In genomic region chr20:32288225-32288849, GRCh38 we compare ENCODE assay signal across 1 cellular context.
A peak's percentile ranks its signal among the peaks of the same experiment; 100 is the strongest.
TF ChIP-seq lines count a peak whose summit lies in the region.

No MANE protein-coding gene starts in this region.

TF ChIP-seq in HepG2, 621 proteins besides CTCF, POLR2A, EP300 and RAD21 (continued from another document and continues in another):
- no peak for TF ChIP-seq MNT (IDR thresholded peaks at IDR 0.05)
- no peak for TF ChIP-seq ELF4 (CRISPR knock-in tag; IDR thresholded peaks at IDR 0.05; ENCODE audit: borderline replicate concordance)
- TF ChIP-seq SIN3B (IDR thresholded peaks at IDR 0.05; ENCODE audit: low read length): no peak
- TF ChIP-seq ZNF552 (CRISPR knock-in tag; IDR thresholded peaks at IDR 0.05; ENCODE audit: borderline replicate concordance): no peak
- TF ChIP-seq TBP (CRISPR knock-in tag; IDR thresholded peaks at IDR 0.05): 0 out of 2 replicates have a peak, but pooled peaks have one; percentile 74
- TF ChIP-seq ZNF775 (CRISPR knock-in tag; IDR thresholded peaks at IDR 0.05; ENCODE audit: borderline replicate concordance): no peak
- TF ChIP-seq GATA4 (IDR thresholded peaks at IDR 0.05; ENCODE audit: borderline replicate concordance, low read depth): no peak
- TF ChIP-seq TRIM22 (IDR thresholded peaks at IDR 0.05): no peak
- TF ChIP-seq NCOA1 (CRISPR knock-in tag; IDR thresholded peaks at IDR 0.05): no peak
- TF ChIP-seq NCOR1 (IDR thresholded peaks at IDR 0.05; ENCODE audit: borderline replicate concordance, low read length): peak; percentile 58; the same call in 1 of the 2 replicates
- no peak for TF ChIP-seq ZNF839 (CRISPR knock-in tag; IDR thresholded peaks at IDR 0.05; ENCODE audit: borderline replicate concordance)
- no peak for TF ChIP-seq ZNF382 (CRISPR knock-in tag; IDR thresholded peaks at IDR 0.05; ENCODE audit: borderline replicate concordance)
- TF ChIP-seq PHF21A (CRISPR knock-in tag; IDR thresholded peaks at IDR 0.05): no peak; the same call in 1 of the 2 replicates
- TF ChIP-seq MED8 (CRISPR knock-in tag; IDR thresholded peaks at IDR 0.05; ENCODE audit: insufficient replicate concordance): peak; percentile 43
- TF ChIP-seq SMAD9 (CRISPR knock-in tag; IDR thresholded peaks at IDR 0.05): no peak
- TF ChIP-seq ZNF230 (CRISPR knock-in tag; IDR thresholded peaks at IDR 0.05): no peak
- TF ChIP-seq PCBP2 (optimal IDR thresholded peaks at IDR 0.05; ENCODE audit: low read depth, low read length, poor library complexity, severe bottlenecking): no peak
- no peak for TF ChIP-seq NR1H2 (CRISPR knock-in tag; IDR thresholded peaks at IDR 0.05; ENCODE audit: borderline replicate concordance, low read depth)
- TF ChIP-seq ZKSCAN8 (CRISPR knock-in tag; IDR thresholded peaks at IDR 0.05; ENCODE audit: borderline replicate concordance): peak; percentile 72; the same call in 1 of the 2 replicates
- TF ChIP-seq ZBTB14 (CRISPR knock-in tag; IDR thresholded peaks at IDR 0.05): no peak
- TF ChIP-seq, protein P1, sequence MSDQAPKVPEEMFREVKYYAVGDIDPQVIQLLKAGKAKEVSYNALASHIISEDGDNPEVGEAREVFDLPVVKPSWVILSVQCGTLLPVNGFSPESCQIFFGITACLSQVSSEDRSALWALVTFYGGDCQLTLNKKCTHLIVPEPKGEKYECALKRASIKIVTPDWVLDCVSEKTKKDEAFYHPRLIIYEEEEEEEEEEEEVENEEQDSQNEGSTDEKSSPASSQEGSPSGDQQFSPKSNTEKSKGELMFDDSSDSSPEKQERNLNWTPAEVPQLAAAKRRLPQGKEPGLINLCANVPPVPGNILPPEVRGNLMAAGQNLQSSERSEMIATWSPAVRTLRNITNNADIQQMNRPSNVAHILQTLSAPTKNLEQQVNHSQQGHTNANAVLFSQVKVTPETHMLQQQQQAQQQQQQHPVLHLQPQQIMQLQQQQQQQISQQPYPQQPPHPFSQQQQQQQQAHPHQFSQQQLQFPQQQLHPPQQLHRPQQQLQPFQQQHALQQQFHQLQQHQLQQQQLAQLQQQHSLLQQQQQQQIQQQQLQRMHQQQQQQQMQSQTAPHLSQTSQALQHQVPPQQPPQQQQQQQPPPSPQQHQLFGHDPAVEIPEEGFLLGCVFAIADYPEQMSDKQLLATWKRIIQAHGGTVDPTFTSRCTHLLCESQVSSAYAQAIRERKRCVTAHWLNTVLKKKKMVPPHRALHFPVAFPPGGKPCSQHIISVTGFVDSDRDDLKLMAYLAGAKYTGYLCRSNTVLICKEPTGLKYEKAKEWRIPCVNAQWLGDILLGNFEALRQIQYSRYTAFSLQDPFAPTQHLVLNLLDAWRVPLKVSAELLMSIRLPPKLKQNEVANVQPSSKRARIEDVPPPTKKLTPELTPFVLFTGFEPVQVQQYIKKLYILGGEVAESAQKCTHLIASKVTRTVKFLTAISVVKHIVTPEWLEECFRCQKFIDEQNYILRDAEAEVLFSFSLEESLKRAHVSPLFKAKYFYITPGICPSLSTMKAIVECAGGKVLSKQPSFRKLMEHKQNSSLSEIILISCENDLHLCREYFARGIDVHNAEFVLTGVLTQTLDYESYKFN (CRISPR knock-in tag; conservative IDR thresholded peaks at IDR 0.05): peak; percentile 79
- no peak for TF ChIP-seq NFYC (CRISPR knock-in tag; IDR thresholded peaks at IDR 0.05)
- no peak for TF ChIP-seq TAF15 (IDR thresholded peaks at IDR 0.05; ENCODE audit: low read depth, low read length, poor library complexity, severe bottlenecking)
- no peak for TF ChIP-seq ZNF451 (CRISPR knock-in tag; IDR thresholded peaks at IDR 0.05)
- peak; percentile 51; the same call in 1 of the 2 replicates for TF ChIP-seq PITX1 (CRISPR knock-in tag; IDR thresholded peaks at IDR 0.05)
- TF ChIP-seq, protein P2, sequence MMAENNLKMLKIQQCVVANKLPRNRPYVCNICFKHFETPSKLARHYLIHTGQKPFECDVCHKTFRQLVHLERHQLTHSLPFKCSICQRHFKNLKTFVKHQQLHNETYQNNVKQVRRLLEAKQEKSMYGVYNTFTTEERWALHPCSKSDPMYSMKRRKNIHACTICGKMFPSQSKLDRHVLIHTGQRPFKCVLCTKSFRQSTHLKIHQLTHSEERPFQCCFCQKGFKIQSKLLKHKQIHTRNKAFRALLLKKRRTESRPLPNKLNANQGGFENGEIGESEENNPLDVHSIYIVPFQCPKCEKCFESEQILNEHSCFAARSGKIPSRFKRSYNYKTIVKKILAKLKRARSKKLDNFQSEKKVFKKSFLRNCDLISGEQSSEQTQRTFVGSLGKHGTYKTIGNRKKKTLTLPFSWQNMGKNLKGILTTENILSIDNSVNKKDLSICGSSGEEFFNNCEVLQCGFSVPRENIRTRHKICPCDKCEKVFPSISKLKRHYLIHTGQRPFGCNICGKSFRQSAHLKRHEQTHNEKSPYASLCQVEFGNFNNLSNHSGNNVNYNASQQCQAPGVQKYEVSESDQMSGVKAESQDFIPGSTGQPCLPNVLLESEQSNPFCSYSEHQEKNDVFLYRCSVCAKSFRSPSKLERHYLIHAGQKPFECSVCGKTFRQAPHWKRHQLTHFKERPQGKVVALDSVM (CRISPR knock-in tag; IDR thresholded peaks at IDR 0.05): no peak
- TF ChIP-seq NKX3-1 (CRISPR knock-in tag; IDR thresholded peaks at IDR 0.05): peak; percentile 73; the same call in 1 of the 2 replicates
- TF ChIP-seq KDM5A (IDR thresholded peaks at IDR 0.05; ENCODE audit: borderline replicate concordance, low read length): no peak
- TF ChIP-seq ZBTB38 (CRISPR knock-in tag; IDR thresholded peaks at IDR 0.05): peak; percentile 55; the same call in 1 of the 2 replicates
- no peak for TF ChIP-seq RBM39 (IDR thresholded peaks at IDR 0.05; ENCODE audit: low read depth, low read length, poor library complexity, severe bottlenecking)
- TF ChIP-seq KLF12 (CRISPR knock-in tag; IDR thresholded peaks at IDR 0.05; ENCODE audit: borderline replicate concordance): 0 out of 2 replicates have a peak, but pooled peaks have one; percentile 63
- no peak for TF ChIP-seq MZF1 (CRISPR knock-in tag; IDR thresholded peaks at IDR 0.05; ENCODE audit: borderline replicate concordance)
- peak; percentile 53; the same call in 1 of the 2 replicates for TF ChIP-seq ZNF367 (CRISPR knock-in tag; IDR thresholded peaks at IDR 0.05; ENCODE audit: borderline replicate concordance)
- no peak for TF ChIP-seq CENPT (CRISPR knock-in tag; IDR thresholded peaks at IDR 0.05; ENCODE audit: low read depth)
- TF ChIP-seq SMC3 (IDR thresholded peaks at IDR 0.05; ENCODE audit: low read length): no peak
- TF ChIP-seq ZNF121 (CRISPR knock-in tag; IDR thresholded peaks at IDR 0.05): peak; percentile 100
- no peak for TF ChIP-seq ATF7-NPFF (CRISPR knock-in tag; IDR thresholded peaks at IDR 0.05; ENCODE audit: low read depth)
- TF ChIP-seq KLF16 (CRISPR knock-in tag; IDR thresholded peaks at IDR 0.05): peak in 1 of 2 experiments; percentile 61; a peak in 1 of 4 replicates
- TF ChIP-seq, protein P3, sequence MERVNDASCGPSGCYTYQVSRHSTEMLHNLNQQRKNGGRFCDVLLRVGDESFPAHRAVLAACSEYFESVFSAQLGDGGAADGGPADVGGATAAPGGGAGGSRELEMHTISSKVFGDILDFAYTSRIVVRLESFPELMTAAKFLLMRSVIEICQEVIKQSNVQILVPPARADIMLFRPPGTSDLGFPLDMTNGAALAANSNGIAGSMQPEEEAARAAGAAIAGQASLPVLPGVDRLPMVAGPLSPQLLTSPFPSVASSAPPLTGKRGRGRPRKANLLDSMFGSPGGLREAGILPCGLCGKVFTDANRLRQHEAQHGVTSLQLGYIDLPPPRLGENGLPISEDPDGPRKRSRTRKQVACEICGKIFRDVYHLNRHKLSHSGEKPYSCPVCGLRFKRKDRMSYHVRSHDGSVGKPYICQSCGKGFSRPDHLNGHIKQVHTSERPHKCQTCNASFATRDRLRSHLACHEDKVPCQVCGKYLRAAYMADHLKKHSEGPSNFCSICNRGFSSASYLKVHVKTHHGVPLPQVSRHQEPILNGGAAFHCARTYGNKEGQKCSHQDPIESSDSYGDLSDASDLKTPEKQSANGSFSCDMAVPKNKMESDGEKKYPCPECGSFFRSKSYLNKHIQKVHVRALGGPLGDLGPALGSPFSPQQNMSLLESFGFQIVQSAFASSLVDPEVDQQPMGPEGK (CRISPR knock-in tag; IDR thresholded peaks at IDR 0.05): peak; percentile 31; the same call in 1 of the 2 replicates
- TF ChIP-seq ZNF496 (CRISPR knock-in tag; IDR thresholded peaks at IDR 0.05; ENCODE audit: insufficient replicate concordance): no peak
- no peak for TF ChIP-seq ZNF572 (CRISPR knock-in tag; IDR thresholded peaks at IDR 0.05)
- peak; percentile 22; the same call in 1 of the 2 replicates for TF ChIP-seq MTF1 (CRISPR knock-in tag; IDR thresholded peaks at IDR 0.05)
- no peak for TF ChIP-seq SRSF9 (IDR thresholded peaks at IDR 0.05; ENCODE audit: borderline replicate concordance, insufficient read depth, low read depth, low read length, poor library complexity, severe bottlenecking)
- TF ChIP-seq HINFP (CRISPR knock-in tag; IDR thresholded peaks at IDR 0.05; ENCODE audit: low read depth): no peak
- TF ChIP-seq HES4 (CRISPR knock-in tag; IDR thresholded peaks at IDR 0.05; ENCODE audit: borderline replicate concordance): no peak
- no peak for TF ChIP-seq ZNF713 (CRISPR knock-in tag; IDR thresholded peaks at IDR 0.05)
- TF ChIP-seq ZBTB3 (CRISPR knock-in tag; IDR thresholded peaks at IDR 0.05; ENCODE audit: borderline replicate concordance, low read depth): no peak; the same call in 1 of the 2 replicates
- TF ChIP-seq MIXL1 (CRISPR knock-in tag; IDR thresholded peaks at IDR 0.05): peak; percentile 83
- peak; percentile 58; the same call in 1 of the 2 replicates for TF ChIP-seq ZBTB20 (CRISPR knock-in tag; IDR thresholded peaks at IDR 0.05; ENCODE audit: borderline replicate concordance, low read depth)
- TF ChIP-seq ZNF20 (CRISPR knock-in tag; IDR thresholded peaks at IDR 0.05): no peak
- no peak for TF ChIP-seq ZNF446 (CRISPR knock-in tag; IDR thresholded peaks at IDR 0.05)
- TF ChIP-seq NFE2L2 (IDR thresholded peaks at IDR 0.05; ENCODE audit: low read length): no peak
- TF ChIP-seq RNF2 (conservative IDR thresholded peaks at IDR 0.05; ENCODE audit: low read depth): no peak
- TF ChIP-seq GATAD1 (CRISPR knock-in tag; IDR thresholded peaks at IDR 0.05): no peak
- no peak for TF ChIP-seq XRCC5 (optimal IDR thresholded peaks at IDR 0.05; ENCODE audit: low read length)
- no peak for TF ChIP-seq CERS6 (CRISPR knock-in tag; IDR thresholded peaks at IDR 0.05)
- TF ChIP-seq TP53 (CRISPR knock-in tag; conservative IDR thresholded peaks at IDR 0.05): peak; percentile 79; the same call in 1 of the 2 replicates
- no peak for TF ChIP-seq TBX3 (IDR thresholded peaks at IDR 0.05; ENCODE audit: borderline replicate concordance)
- 0 out of 2 replicates have a peak, but pooled peaks have one; percentile 43 for TF ChIP-seq DMAP1 (CRISPR knock-in tag; IDR thresholded peaks at IDR 0.05)
- no peak for TF ChIP-seq PHF5A (CRISPR knock-in tag; IDR thresholded peaks at IDR 0.05; ENCODE audit: low read depth, unreplicated experiment)
- TF ChIP-seq CEBPB (IDR thresholded peaks at IDR 0.05; ENCODE audit: borderline replicate concordance, low read depth, low read length): peak; percentile 88
